Comparison of ENCODE assay signal across 24 cellular contexts in genomic region chr2:204650611-204651010, GRCh38.
DNase-seq lines count a peak whose midpoint lies in the region; FAIRE-seq and TF ChIP-seq lines count a peak whose summit lies in the region.
"Had no signal": no experiment of that assay in that cellular context is flagged by ENCODE, and none has a peak within 500 bp of the region (broad histone marks: within the 10 kb centered on the region; RNA-seq: fewer than 3 reads in every experiment).

No MANE protein-coding gene starts in this region.

- CTCF ChIA-PET in mammary epithelial cell (lab: Charles Lee; ENCODE audit: low non-redundant PET) (no interaction called here), MCF 10A (lab: Yijun Ruan, JAX) (no interaction called here), GM10248 (lab: Yijun Ruan, JAX) (no interaction called here)

- intact Hi-C loops in mammary epithelial cell (cut with micrococcal nuclease): no loop called here
- intact Hi-C loops in MCF 10A (cut with micrococcal nuclease): no loop called here
- intact Hi-C loops in lower leg skin (cut with DNase I; ENCODE audit: low total_unique reads): no loop called here

- FAIRE-seq in bronchial epithelial cell (lab: Jason Lieb, UNC): peak; percentile 80
- FAIRE-seq: A204.1, D721Med, GM12891, GM18507, H54 had no signal

- no peak overlapping the region for H2AFZ ChIP-seq in mammary epithelial cell (ENCODE audit: low read depth, low read length)

- no peaks in the 10 kb centered on the region for H3K36me3 Mint-ChIP-seq in MCF 10A (ENCODE audit: insufficient read depth, unreplicated experiment)
- H3K36me3 Mint-ChIP-seq: CD4-positive, CD25-positive, alpha-beta regulatory T cell; CD8-positive, alpha-beta T cell had no signal

- H3K27me3 ChIP-seq in mammary epithelial cell (ENCODE audit: insufficient read depth, low read length) (no peaks in the 10 kb centered on the region), bronchial epithelial cell (ENCODE audit: control insufficient read depth, insufficient read depth, low read length) (no peaks in the 10 kb centered on the region)
- H3K27me3 ChIP-seq: BLaER1 had no signal

- dilution Hi-C loops in mammary epithelial cell (cut with HindIII; ENCODE audit: low sequenced_read_pairs): no loop called here

- H3K27ac ChIP-seq in mammary epithelial cell (ENCODE audit: insufficient read depth, low read depth, low read length): no peak overlapping the region
- H3K27ac ChIP-seq: 22Rv1, BLaER1, C4-2B had no signal

- H3K9me3 ChIP-seq in mammary epithelial cell (replicated peaks; ENCODE audit: insufficient read depth, low read length): no peaks in the 10 kb centered on the region
- H3K9me3 ChIP-seq: HAP-1 had no signal

- POLR2A ChIA-PET in MCF 10A (lab: Yijun Ruan, JAX) (interaction anchor here (0.7 kb wide), 1 partner anchor 51 kb away, joined by 3 read pairs; no protein-coding TSS in a partner anchor), GM10248 (lab: Yijun Ruan, JAX) (no interaction called here)

- no peak overlapping the region for H3K9ac ChIP-seq in mammary epithelial cell (ENCODE audit: insufficient read depth, low read length)
- H3K9ac ChIP-seq: BLaER1 had no signal

- no peak overlapping the region for H3K4me3 Mint-ChIP-seq in MCF 10A (ENCODE audit: unreplicated experiment)
- H3K4me3 Mint-ChIP-seq: B cell; CD4-positive, CD25-positive, alpha-beta regulatory T cell; CD8-positive, alpha-beta T cell; HFFc6 had no signal

- H3K36me3 ChIP-seq in mammary epithelial cell (ENCODE audit: insufficient read depth, low read length) (no peaks in the 10 kb centered on the region), bronchial epithelial cell (ENCODE audit: control insufficient read depth, insufficient read depth, low read length) (no peaks in the 10 kb centered on the region)
- H3K36me3 ChIP-seq: BLaER1, HAP-1 had no signal

- H3K9me3 Mint-ChIP-seq in MCF 10A (ENCODE audit: unreplicated experiment): peaks cover 12% of the 10 kb centered on the region

- in situ Hi-C loops in mammary epithelial cell (cut with MboI; ENCODE audit: low sequenced_read_pairs in 2 of 2): no loop called here

- TF ChIP-seq CTCF in mammary epithelial cell (conservative IDR thresholded peaks at IDR 0.05 in 1 of 2, IDR thresholded peaks at IDR 0.05 in 1 of 2; ENCODE audit: extremely low read depth in 1 of 2, insufficient read depth in 1 of 2, low read depth in 1 of 2, low read length in 2 of 2): no peak
- no peak for TF ChIP-seq CTCF in MCF 10A (IDR thresholded peaks at IDR 0.05; ENCODE audit: unreplicated experiment)
- no peak for TF ChIP-seq CTCF in bronchial epithelial cell (IDR thresholded peaks at IDR 0.05; ENCODE audit: insufficient read depth, low read length, severe bottlenecking)
- no peak for TF ChIP-seq CTCF in lower leg skin (IDR thresholded peaks at IDR 0.05)
- TF ChIP-seq CTCF in GM10248 (IDR thresholded peaks at IDR 0.05; ENCODE audit: control extremely low read depth, extremely low read depth, low read depth, missing control alignments): no peak

- peak; percentile 24 for DNase-seq in mammary epithelial cell
- no peak for DNase-seq in MCF 10A (ENCODE audit: unreplicated experiment)
- DNase-seq in bronchial epithelial cell (ENCODE audit: low read depth): peak; percentile 74
- peak; percentile 64 for DNase-seq in kidney tubule cell (ENCODE audit: low spot score)
- no peak for DNase-seq in lower leg skin (ENCODE audit: low spot score in 2 of 2)
- no peak for DNase-seq in GM10248 (ENCODE audit: extremely low spot score)
- DNase-seq: CD4-positive, CD25-positive, alpha-beta regulatory T cell; CD8-positive, alpha-beta T cell; DMS 273 treated with DMSO at 0.1 percent for 48 hours; DMS79; EL; GDM1; GOT3; HFFc6 had no signal

- H3K4me1 Mint-ChIP-seq in MCF 10A (ENCODE audit: insufficient read depth, unreplicated experiment): peaks cover 23% of the 10 kb centered on the region
- H3K4me1 Mint-ChIP-seq: B cell; CD4-positive, CD25-positive, alpha-beta regulatory T cell had no signal

- no peak for TF ChIP-seq POLR2A in lower leg skin (IDR thresholded peaks at IDR 0.05)

- no peaks in the 10 kb centered on the region for H3K79me2 ChIP-seq in mammary epithelial cell (ENCODE audit: insufficient read depth, low read length)

- no peaks in the 10 kb centered on the region for H4K20me1 ChIP-seq in mammary epithelial cell (ENCODE audit: insufficient read depth, low read length)
- H4K20me1 ChIP-seq: BLaER1 had no signal

- BruUV-seq in mammary epithelial cell (replicated peaks; lab: Mats Ljungman, UMichigan) (no TSS peak), MCF 10A (replicated peaks; lab: Mats Ljungman, UMichigan) (no TSS peak)

- H3K4me3 ChIP-seq in mammary epithelial cell (replicated peaks in 1 of 3; ENCODE audit: insufficient read depth in 1 of 3, low read depth in 2 of 3, low read length in 3 of 3): no peak overlapping the region
- H3K4me3 ChIP-seq in bronchial epithelial cell (ENCODE audit: low read depth, low read length): no peak overlapping the region
- no peak overlapping the region for H3K4me3 ChIP-seq in lower leg skin (ENCODE audit: low read depth, poor library complexity, severe bottlenecking)
- H3K4me3 ChIP-seq: BLaER1, HAP-1 had no signal

- H3K27ac Mint-ChIP-seq in MCF 10A (ENCODE audit: low read depth, unreplicated experiment): no peak overlapping the region
- H3K27ac Mint-ChIP-seq: B cell; CD4-positive, CD25-positive, alpha-beta regulatory T cell; CD8-positive, alpha-beta T cell; HFFc6 had no signal

- peaks cover 8% of the 10 kb centered on the region for H3K4me1 ChIP-seq in mammary epithelial cell (ENCODE audit: insufficient read depth, low read length)
- H3K4me1 ChIP-seq: BLaER1 had no signal

- H3K27me3 Mint-ChIP-seq in MCF 10A (ENCODE audit: insufficient read depth, unreplicated experiment): no peaks in the 10 kb centered on the region
- H3K27me3 Mint-ChIP-seq: B cell; CD4-positive, CD25-positive, alpha-beta regulatory T cell had no signal

- H3K4me2 ChIP-seq in mammary epithelial cell (ENCODE audit: insufficient read depth, low read depth, low read length): no peak overlapping the region
- H3K4me2 ChIP-seq: BLaER1 had no signal

Comparison
In these comparisons a context has a peak if more than half of its experiments do, and no peak if none do; other contexts are left out.
1. DNase-seq: peak in mammary epithelial cell (single experiment), bronchial epithelial cell (single experiment) and kidney tubule cell (single experiment); none in MCF 10A (single experiment), lower leg skin (0 of 2) and GM10248 (single experiment).